ENCODE assay signal across 16 cellular contexts in the genomic region with DNA sequence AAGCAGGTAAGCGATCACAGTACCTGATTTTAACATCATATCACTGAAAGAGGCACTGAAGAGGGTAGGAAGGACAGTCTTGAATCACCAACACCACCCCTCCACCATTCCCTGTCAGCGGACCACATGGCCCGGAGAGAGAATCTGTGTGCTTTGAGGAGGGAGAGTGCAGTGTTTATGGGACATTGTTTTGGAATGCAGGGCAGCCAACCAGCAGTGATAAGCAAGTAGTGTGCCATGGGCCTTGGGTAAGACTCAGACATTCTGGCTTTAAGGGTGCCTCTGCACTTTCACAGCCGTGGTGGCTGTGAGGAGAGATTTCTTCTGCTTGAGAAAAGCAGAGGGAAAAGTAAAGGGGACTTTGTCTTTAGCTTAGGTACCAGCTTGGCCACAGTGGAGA. TPM values are rescaled to one million over a fixed set of nuclear protein-coding genes. Genes with fewer than 3 reads are reported as not detected.
A peak's percentile ranks its signal among the peaks of the same experiment; 100 is the strongest.
DNase-seq lines count a peak whose midpoint lies in the region; ATAC-seq, FAIRE-seq and TF ChIP-seq lines count a peak whose summit lies in the region.
"Had no signal": no experiment of that assay in that cellular context is flagged by ENCODE, and none has a peak within 500 bp of the region (broad histone marks: within the 10 kb centered on the region; RNA-seq: fewer than 3 reads in every experiment).

No MANE protein-coding gene starts in this region.

- DNase-seq in Right ventricle myocardium superior (no peak), right atrium auricular region (ENCODE audit: low spot score) (no peak), bronchial epithelial cell (ENCODE audit: low read depth) (no peak), left ventricle myocardium superior (no peak), urothelium cell line (ENCODE audit: low spot score) (no peak), osteoblast (ENCODE audit: insufficient read length, low spot score, missing footprints) (no peak), colonic mucosa (no peak), germinal center (ENCODE audit: low spot score) (no peak)
- DNase-seq: 8988T; CD4-positive, alpha-beta memory T cell; DMS153; DMS79; GF-D8 had no signal

- ATAC-seq in Right ventricle myocardium superior (ENCODE audit: poor library complexity) (peak; percentile 90), left ventricle myocardium superior (peak; percentile 95)

- no peaks in the 10 kb centered on the region for H3K79me2 ChIP-seq in osteoblast (ENCODE audit: insufficient read depth, low read length)

- no peaks in the 10 kb centered on the region for H3K27me3 ChIP-seq in right atrium auricular region
- H3K27me3 ChIP-seq in bronchial epithelial cell (ENCODE audit: control insufficient read depth, insufficient read depth, low read length) = no peaks in the 10 kb centered on the region
- H3K27me3 ChIP-seq in osteoblast (ENCODE audit: insufficient read depth, low read length) = no peaks in the 10 kb centered on the region
- H3K27me3 ChIP-seq in colonic mucosa = no peaks in the 10 kb centered on the region
- H3K27me3 ChIP-seq: BLaER1 had no signal

- H3K9ac ChIP-seq in colonic mucosa (ENCODE audit: low read depth in 2 of 2, low read length in 2 of 2) = no peak overlapping the region
- H3K9ac ChIP-seq: BLaER1 had no signal

- peaks cover 0 to 14% of the 10 kb centered on the region in 2 donors for H3K9me3 ChIP-seq in right atrium auricular region
- no peaks in the 10 kb centered on the region for H3K9me3 ChIP-seq in osteoblast (ENCODE audit: low read depth, low read length)
- no peaks in the 10 kb centered on the region for H3K9me3 ChIP-seq in colonic mucosa
- H3K9me3 ChIP-seq: HAP-1 had no signal

- H3K4me1 ChIP-seq in right atrium auricular region (peaks cover 0 to 6% of the 10 kb centered on the region in 2 donors), osteoblast (ENCODE audit: insufficient read depth, low read length) (no peaks in the 10 kb centered on the region), colonic mucosa (no peaks in the 10 kb centered on the region)
- H3K4me1 ChIP-seq: BLaER1 had no signal

- intact Hi-C loops in Right ventricle myocardium superior (cut with DNase I) = no loop called here
- intact Hi-C loops in left ventricle myocardium superior (cut with micrococcal nuclease) = no loop called here
- intact Hi-C loops in colonic mucosa (cut with DNase I) = no loop called here

- no peak overlapping the region for H2AFZ ChIP-seq in osteoblast (ENCODE audit: low read length)

- H3K4me2 ChIP-seq in osteoblast (ENCODE audit: insufficient read depth, low read length) = no peak overlapping the region
- H3K4me2 ChIP-seq: BLaER1 had no signal

- FAIRE-seq in bronchial epithelial cell (lab: Jason Lieb, UNC) (peak; percentile 23), urothelium cell line (lab: Jason Lieb, UNC) (peak; percentile 23)

- no peaks in the 10 kb centered on the region for H3K36me3 ChIP-seq in right atrium auricular region
- no peaks in the 10 kb centered on the region for H3K36me3 ChIP-seq in bronchial epithelial cell (ENCODE audit: control insufficient read depth, insufficient read depth, low read length)
- no peaks in the 10 kb centered on the region for H3K36me3 ChIP-seq in osteoblast (ENCODE audit: insufficient read depth, low read length)
- H3K36me3 ChIP-seq in colonic mucosa = no peaks in the 10 kb centered on the region
- H3K36me3 ChIP-seq: BLaER1, HAP-1 had no signal

- H3K4me3 ChIP-seq in right atrium auricular region = no peak overlapping the region
- H3K4me3 ChIP-seq in bronchial epithelial cell (ENCODE audit: low read depth, low read length) = no peak overlapping the region
- no peak overlapping the region for H3K4me3 ChIP-seq in osteoblast (ENCODE audit: insufficient read depth, low read length)
- H3K4me3 ChIP-seq in colonic mucosa = no peak overlapping the region
- H3K4me3 ChIP-seq: BLaER1, HAP-1 had no signal

- H3K27ac ChIP-seq in right atrium auricular region (peak overlapping the region in 1 of 2 donors; percentile 4), osteoblast (ENCODE audit: low read depth, low read length) (no peak overlapping the region), colonic mucosa (no peak overlapping the region)
- H3K27ac ChIP-seq: BLaER1 had no signal

- no peak for TF ChIP-seq CTCF in right atrium auricular region (IDR thresholded peaks at IDR 0.05)
- no peak for TF ChIP-seq CTCF in bronchial epithelial cell (IDR thresholded peaks at IDR 0.05; ENCODE audit: insufficient read depth, low read length, severe bottlenecking)
- TF ChIP-seq CTCF in osteoblast (IDR thresholded peaks at IDR 0.05; ENCODE audit: extremely low read depth, low read depth, low read length) = no peak
- TF ChIP-seq CTCF in colonic mucosa (IDR thresholded peaks at IDR 0.05) = no peak

- no peaks in the 10 kb centered on the region for H4K20me1 ChIP-seq in osteoblast (ENCODE audit: insufficient read depth, low read length)
- H4K20me1 ChIP-seq: BLaER1 had no signal

RNA-seq across cellular contexts. Expression of a gene that starts 46.4 kb away (rescaled TPM):
- 8.0 TPM for total RNA-seq in Right ventricle myocardium superior
- 1 to 10 TPM in 1 of 2 donors, under 1 TPM in 1; 0.98 to 2.0 TPM for total RNA-seq in right atrium auricular region
- total RNA-seq in bronchial epithelial cell = 0.26 and 0.38 TPM in 2 replicates
- 11.0 TPM for total RNA-seq in left ventricle myocardium superior
- total RNA-seq in osteoblast = 0.29 and 0.72 TPM in 2 replicates
- 10 to 100 TPM in 1 of 2 donors, 1 to 10 TPM in 1; 6.4 to 18.8 TPM for total RNA-seq in colonic mucosa
- total RNA-seq: A673; CD4-positive, alpha-beta memory T cell had no signal
